ENCODE assay signal across 9 cellular contexts in genomic region chr6:65416640-65417039, GRCh38.
"Had no signal": no experiment of that assay in that cellular context is flagged by ENCODE, and none has a peak within 500 bp of the region (broad histone marks: within the 10 kb centered on the region; RNA-seq: fewer than 3 reads in every experiment).

No MANE protein-coding gene starts in this region.

- H3K27ac ChIP-seq: GM23248, HL-60 had no signal

- H3K4me3 Mint-ChIP-seq: HFFc6, IgD-negative memory B cell had no signal

- H3K9me3 ChIP-seq: HAP-1 had no signal

- H3K4me3 ChIP-seq: GM23248, HAP-1 had no signal

- H3K36me3 ChIP-seq: HAP-1 had no signal

- ATAC-seq: HCT116, HepG2 had no signal

- H2AFZ ChIP-seq: GM23248 had no signal

- FAIRE-seq: HepG2 had no signal

- H3K4me1 Mint-ChIP-seq: IgD-negative memory B cell had no signal

- H3K27ac Mint-ChIP-seq: HFFc6, IgD-negative memory B cell had no signal

- H3K27me3 Mint-ChIP-seq: IgD-negative memory B cell had no signal

- H3K36me3 Mint-ChIP-seq: IgD-negative memory B cell had no signal

- DNase-seq: GM23248, GOT3, H7, HFFc6 had no signal

- H3K9ac ChIP-seq: GM23248 had no signal
